Comparison of ENCODE assay signal across 15 cellular contexts in genomic region chr7:100209493-100209892, GRCh38. TPM values are rescaled to one million over a fixed set of nuclear protein-coding genes. Genes with fewer than 3 reads are reported as not detected.
DNase-seq lines count a peak whose midpoint lies in the region; ATAC-seq and TF ChIP-seq lines count a peak whose summit lies in the region.
"Had no signal": no experiment of that assay in that cellular context is flagged by ENCODE, and none has a peak within 500 bp of the region (broad histone marks: within the 10 kb centered on the region; RNA-seq: fewer than 3 reads in every experiment).

No MANE protein-coding gene starts in this region.

- POLR2A ChIA-PET in CD8-positive, alpha-beta T cell (lab: Charles Lee): no interaction called here
- POLR2A ChIA-PET in naive thymus-derived CD4-positive, alpha-beta T cell (lab: Charles Lee): interaction anchor here (0.7 to 2.7 kb wide), 8 partner anchors 17 to 89 kb away, joined by 3 to 8 read pairs (median 5); partner anchors contain the start of gene CNPY4

- no peak overlapping the region for H3K27ac ChIP-seq in CD8-positive, alpha-beta T cell (ENCODE audit: low read depth, low read length)
- peak overlapping the region; percentile 49 for H3K27ac ChIP-seq in naive thymus-derived CD4-positive, alpha-beta T cell (ENCODE audit: low read depth, low read length)

- H3K9me3 Mint-ChIP-seq in CD8-positive, alpha-beta T cell: no peaks in the 10 kb centered on the region
- H3K9me3 Mint-ChIP-seq in IgD-negative memory B cell: no peaks in the 10 kb centered on the region
- no peaks in the 10 kb centered on the region for H3K9me3 Mint-ChIP-seq in activated T-helper 2 cell treated with anti-CD3 and anti-CD28 coated beads, Interferon-gamma antibody, Interleukin-2, Interleukin-4, amounts not matched to agents 10 μg/mL and 5 μg/mL and 100 μg/mL, durations not matched to agents 14 hours and 24 hours and 36 hours
- H3K9me3 Mint-ChIP-seq in naive thymus-derived CD4-positive, alpha-beta T cell: peaks cover 0 to 4% (median 0%) of the 10 kb centered on the region in 11 donors

- ATAC-seq in CD8-positive, alpha-beta T cell: no peak
- no peak for ATAC-seq in naive thymus-derived CD4-positive, alpha-beta T cell
- no peak for ATAC-seq in GM21381 (IDR thresholded peaks at IDR 0.05; ENCODE audit: unreplicated experiment)
- ATAC-seq in Right ventricle myocardium superior (ENCODE audit: poor library complexity): no peak

- no peaks in the 10 kb centered on the region for H3K36me3 Mint-ChIP-seq in CD8-positive, alpha-beta T cell
- H3K36me3 Mint-ChIP-seq in IgD-negative memory B cell: peaks cover 5% of the 10 kb centered on the region
- peaks cover 23% of the 10 kb centered on the region for H3K36me3 Mint-ChIP-seq in activated T-helper 2 cell treated with anti-CD3 and anti-CD28 coated beads, Interferon-gamma antibody, Interleukin-2, Interleukin-4, amounts not matched to agents 10 μg/mL and 5 μg/mL and 100 μg/mL, durations not matched to agents 14 hours and 24 hours and 36 hours (ENCODE audit: low read depth)
- H3K36me3 Mint-ChIP-seq in naive thymus-derived CD4-positive, alpha-beta T cell: peaks cover 0 to 16% (median 0%) of the 10 kb centered on the region in 5 donors

- no peaks in the 10 kb centered on the region for H3K27me3 ChIP-seq in CD8-positive, alpha-beta T cell (ENCODE audit: insufficient read depth, low read length)
- H3K27me3 ChIP-seq in naive thymus-derived CD4-positive, alpha-beta T cell (ENCODE audit: control insufficient read depth in 2 of 2, insufficient read depth in 2 of 2, low read length in 2 of 2): no peaks in the 10 kb centered on the region
- H3K27me3 ChIP-seq: right lobe of liver had no signal

- H3K4me3 ChIP-seq in CD8-positive, alpha-beta T cell (ENCODE audit: low read depth, low read length): no peak overlapping the region
- H3K4me3 ChIP-seq in naive thymus-derived CD4-positive, alpha-beta T cell (ENCODE audit: low read length): peak overlapping the region; percentile 45

- H3K4me3 Mint-ChIP-seq in CD8-positive, alpha-beta T cell: peak overlapping the region; percentile 13
- H3K4me3 Mint-ChIP-seq in IgD-negative memory B cell: peak overlapping the region in 3 of 4 donors; percentile 65 to 91 (median 88)
- peak overlapping the region; percentile 60 for H3K4me3 Mint-ChIP-seq in activated T-helper 2 cell treated with anti-CD3 and anti-CD28 coated beads, Interferon-gamma antibody, Interleukin-2, Interleukin-4, amounts not matched to agents 10 μg/mL and 5 μg/mL and 100 μg/mL, durations not matched to agents 14 hours and 24 hours and 36 hours (ENCODE audit: low read depth)
- peak overlapping the region; percentile 46 to 77 (median 74) for H3K4me3 Mint-ChIP-seq in naive thymus-derived CD4-positive, alpha-beta T cell

- H3K27me3 Mint-ChIP-seq in CD8-positive, alpha-beta T cell (ENCODE audit: low read depth): no peaks in the 10 kb centered on the region
- H3K27me3 Mint-ChIP-seq in IgD-negative memory B cell: no peaks in the 10 kb centered on the region
- no peaks in the 10 kb centered on the region for H3K27me3 Mint-ChIP-seq in activated T-helper 2 cell treated with anti-CD3 and anti-CD28 coated beads, Interferon-gamma antibody, Interleukin-2, Interleukin-4, amounts not matched to agents 10 μg/mL and 5 μg/mL and 100 μg/mL, durations not matched to agents 14 hours and 24 hours and 36 hours (ENCODE audit: low read depth)
- H3K27me3 Mint-ChIP-seq in naive thymus-derived CD4-positive, alpha-beta T cell: no peaks in the 10 kb centered on the region

- H3K4me1 Mint-ChIP-seq in CD8-positive, alpha-beta T cell (ENCODE audit: low read depth): peaks cover 58% of the 10 kb centered on the region
- peaks cover 42 to 57% (median 47%) of the 10 kb centered on the region in 3 donors for H3K4me1 Mint-ChIP-seq in IgD-negative memory B cell
- H3K4me1 Mint-ChIP-seq in activated T-helper 2 cell treated with anti-CD3 and anti-CD28 coated beads, Interferon-gamma antibody, Interleukin-2, Interleukin-4, amounts not matched to agents 10 μg/mL and 5 μg/mL and 100 μg/mL, durations not matched to agents 14 hours and 24 hours and 36 hours (ENCODE audit: low read depth): peaks cover 48% of the 10 kb centered on the region
- H3K4me1 Mint-ChIP-seq in naive thymus-derived CD4-positive, alpha-beta T cell: peaks cover 39 to 61% (median 59%) of the 10 kb centered on the region in 7 donors

- intact Hi-C loops in CD8-positive, alpha-beta T cell (cut with DNase I, micrococcal nuclease): loop anchor here in 1 of 2 experiments (1.0 kb wide), 1 partner anchor 8 kb away; no protein-coding TSS in a partner anchor
- intact Hi-C loops in activated T-helper 2 cell treated with anti-CD3 and anti-CD28 coated beads, Interferon-gamma antibody, Interleukin-2, Interleukin-4, amounts not matched to agents 10 μg/mL and 5 μg/mL and 100 μg/mL, durations not matched to agents 14 hours and 24 hours and 36 hours (cut with micrococcal nuclease): loop anchor here (1.0 to 5.0 kb wide), 4 partner anchors 32 to 108 kb away; partner anchors contain the start of genes AP4M1, GAL3ST4, GPC2 and LAMTOR4
- intact Hi-C loops in naive thymus-derived CD4-positive, alpha-beta T cell (cut with micrococcal nuclease): loop anchor here in 1 of 2 donors (1.0 to 5.0 kb wide), 4 partner anchors 8 to 292 kb away; partner anchors contain the start of genes LAMTOR4, TRAPPC14 and TRIM4
- intact Hi-C loops in Right ventricle myocardium superior (cut with DNase I): no loop called here

- peak overlapping the region; percentile 66 for H3K27ac Mint-ChIP-seq in CD8-positive, alpha-beta T cell
- H3K27ac Mint-ChIP-seq in IgD-negative memory B cell: peak overlapping the region in 2 of 3 donors; percentile 3 to 74
- peak overlapping the region; percentile 79 for H3K27ac Mint-ChIP-seq in activated T-helper 2 cell treated with anti-CD3 and anti-CD28 coated beads, Interferon-gamma antibody, Interleukin-2, Interleukin-4, amounts not matched to agents 10 μg/mL and 5 μg/mL and 100 μg/mL, durations not matched to agents 14 hours and 24 hours and 36 hours
- H3K27ac Mint-ChIP-seq in naive thymus-derived CD4-positive, alpha-beta T cell: peak overlapping the region; percentile 66 to 98 (median 87)

- no peak for DNase-seq in CD8-positive, alpha-beta T cell
- no peak for DNase-seq in activated T-helper 2 cell treated with anti-CD3 and anti-CD28 coated beads, Interferon-gamma antibody, Interleukin-2, Interleukin-4, amounts not matched to agents 10 μg/mL and 5 μg/mL and 100 μg/mL, durations not matched to agents 14 hours and 24 hours and 36 hours (ENCODE audit: low spot score)
- no peak for DNase-seq in naive thymus-derived CD4-positive, alpha-beta T cell
- no peak for DNase-seq in NCI-H2227 treated with DMSO at 0.1 percent for 48 hours (lab: John Stamatoyannopoulos, UW)
- no peak for DNase-seq in Right ventricle myocardium superior
- DNase-seq: DMS153, hypothalamus, kidney glomerular epithelial cell, NCI-H2029, NCI-H69, nucleus accumbens, right lobe of liver had no signal

- no peaks in the 10 kb centered on the region for H3K9me3 ChIP-seq in CD8-positive, alpha-beta T cell (ENCODE audit: low read length)
- no peaks in the 10 kb centered on the region for H3K9me3 ChIP-seq in naive thymus-derived CD4-positive, alpha-beta T cell (ENCODE audit: control insufficient read depth in 2 of 3, low read length in 3 of 3)
- H3K9me3 ChIP-seq: right lobe of liver had no signal

- no peaks in the 10 kb centered on the region for H3K36me3 ChIP-seq in CD8-positive, alpha-beta T cell (ENCODE audit: insufficient read depth, low read length)
- no peaks in the 10 kb centered on the region for H3K36me3 ChIP-seq in naive thymus-derived CD4-positive, alpha-beta T cell (ENCODE audit: control insufficient read depth in 2 of 3, insufficient read depth in 3 of 3, low read length in 3 of 3)
- H3K36me3 ChIP-seq: right lobe of liver had no signal

- H3K4me1 ChIP-seq in CD8-positive, alpha-beta T cell (ENCODE audit: insufficient read depth, low read length): peaks cover 60% of the 10 kb centered on the region
- peaks cover 45 to 48% of the 10 kb centered on the region in 2 donors for H3K4me1 ChIP-seq in naive thymus-derived CD4-positive, alpha-beta T cell (ENCODE audit: control insufficient read depth in 2 of 2, insufficient read depth in 2 of 2, low read length in 2 of 2)

- CTCF ChIA-PET in CD8-positive, alpha-beta T cell (lab: Charles Lee): interaction anchor here (0.7 to 3.9 kb wide), 9 partner anchors 9 to 219 kb away, joined by 3 to 25 read pairs (median 4); no protein-coding TSS in a partner anchor
- CTCF ChIA-PET in naive thymus-derived CD4-positive, alpha-beta T cell (lab: Charles Lee): interaction anchor here (0.6 to 2.4 kb wide), 5 partner anchors 9 to 77 kb away, joined by 3 to 21 read pairs (median 7); no protein-coding TSS in a partner anchor

- no peak for TF ChIP-seq CTCF in CD8-positive, alpha-beta T cell (IDR thresholded peaks at IDR 0.05)

RNA-seq across cellular contexts. Expression of gene PVRIG, which starts 10.3 kb away (rescaled TPM):
- total RNA-seq in CD8-positive, alpha-beta T cell: 10 to 100 TPM; 34.6 to 37.0 TPM
- 94.5 TPM for polyA plus RNA-seq in IgD-negative memory B cell
- total RNA-seq in activated T-helper 2 cell treated with anti-CD3 and anti-CD28 coated beads, Interferon-gamma antibody, Interleukin-2, Interleukin-4, amounts not matched to agents 10 μg/mL and 5 μg/mL and 100 μg/mL, durations not matched to agents 14 hours and 24 hours and 36 hours: 18.7 and 21.7 TPM in 2 replicates
- total RNA-seq in naive thymus-derived CD4-positive, alpha-beta T cell: 10 to 100 TPM; 32.1 to 88.7 (median 66.2) TPM
- polyA plus RNA-seq in naive thymus-derived CD4-positive, alpha-beta T cell: 10 to 100 TPM; 69.5 to 81.0 TPM
- not detected for total RNA-seq in Right ventricle myocardium superior
- polyA plus RNA-seq: BJ had no signal

RNA-seq across cellular contexts. Expression of gene STAG3, which starts 31.8 kb away (rescaled TPM):
- 1 to 10 TPM; 6.3 to 6.6 TPM for total RNA-seq in CD8-positive, alpha-beta T cell
- polyA plus RNA-seq in IgD-negative memory B cell: 61.5 TPM
- 20.6 and 22.3 TPM in 2 replicates for total RNA-seq in activated T-helper 2 cell treated with anti-CD3 and anti-CD28 coated beads, Interferon-gamma antibody, Interleukin-2, Interleukin-4, amounts not matched to agents 10 μg/mL and 5 μg/mL and 100 μg/mL, durations not matched to agents 14 hours and 24 hours and 36 hours
- 10 to 100 TPM in 1 of 5 experiments, 1 to 10 TPM in 4; 5.5 to 24.6 (median 9.5) TPM for total RNA-seq in naive thymus-derived CD4-positive, alpha-beta T cell
- polyA plus RNA-seq in naive thymus-derived CD4-positive, alpha-beta T cell: 1 to 10 TPM; 2.4 to 6.5 TPM
- total RNA-seq in Right ventricle myocardium superior: 0.94 TPM

RNA-seq across cellular contexts. Expression of gene GPC2, which starts 32.3 kb away (rescaled TPM):
- total RNA-seq in CD8-positive, alpha-beta T cell: 10 to 100 TPM; 10.5 to 13.3 TPM
- 0.23 TPM for polyA plus RNA-seq in IgD-negative memory B cell
- 7.0 and 7.8 TPM in 2 replicates for total RNA-seq in activated T-helper 2 cell treated with anti-CD3 and anti-CD28 coated beads, Interferon-gamma antibody, Interleukin-2, Interleukin-4, amounts not matched to agents 10 μg/mL and 5 μg/mL and 100 μg/mL, durations not matched to agents 14 hours and 24 hours and 36 hours
- total RNA-seq in naive thymus-derived CD4-positive, alpha-beta T cell: 10 to 100 TPM in 4 of 5 experiments, 1 to 10 TPM in 1; 8.1 to 30.6 (median 18.2) TPM
- polyA plus RNA-seq in naive thymus-derived CD4-positive, alpha-beta T cell: under 1 TPM; 0.64 to 0.87 TPM
- 0.13 TPM for total RNA-seq in Right ventricle myocardium superior

RNA-seq across cellular contexts. Expression of gene GAL3ST4, which starts 41.1 kb away (rescaled TPM):
- 10 to 100 TPM; 10.2 to 11.5 TPM for total RNA-seq in CD8-positive, alpha-beta T cell
- polyA plus RNA-seq in IgD-negative memory B cell: 0.38 TPM
- 2.4 and 2.8 TPM in 2 replicates for total RNA-seq in activated T-helper 2 cell treated with anti-CD3 and anti-CD28 coated beads, Interferon-gamma antibody, Interleukin-2, Interleukin-4, amounts not matched to agents 10 μg/mL and 5 μg/mL and 100 μg/mL, durations not matched to agents 14 hours and 24 hours and 36 hours
- 10 to 100 TPM in 4 of 5 experiments, 1 to 10 TPM in 1; 4.7 to 26.8 (median 16.7) TPM for total RNA-seq in naive thymus-derived CD4-positive, alpha-beta T cell
- 10 to 100 TPM in 1 of 2 donors, 1 to 10 TPM in 1; 7.4 to 10.8 TPM for polyA plus RNA-seq in naive thymus-derived CD4-positive, alpha-beta T cell
- 1.7 TPM for total RNA-seq in Right ventricle myocardium superior

RNA-seq across cellular contexts. Expression of gene TRAPPC14, which starts 51.0 kb away (rescaled TPM):
- total RNA-seq in CD8-positive, alpha-beta T cell: 10 to 100 TPM; 40.6 to 47.1 TPM
- 6.3 TPM for polyA plus RNA-seq in IgD-negative memory B cell
- total RNA-seq in activated T-helper 2 cell treated with anti-CD3 and anti-CD28 coated beads, Interferon-gamma antibody, Interleukin-2, Interleukin-4, amounts not matched to agents 10 μg/mL and 5 μg/mL and 100 μg/mL, durations not matched to agents 14 hours and 24 hours and 36 hours: 31.2 and 33.2 TPM in 2 replicates
- total RNA-seq in naive thymus-derived CD4-positive, alpha-beta T cell: 100 to 1,000 TPM in 1 of 5 experiments, 10 to 100 TPM in 4; 51.8 to 102 (median 70.2) TPM
- polyA plus RNA-seq in naive thymus-derived CD4-positive, alpha-beta T cell: 1 to 10 TPM; 3.2 to 5.9 TPM
- 7.5 TPM for total RNA-seq in Right ventricle myocardium superior

Comparison
In these comparisons a context has a peak if more than half of its experiments do, and no peak if none do; other contexts are left out.
1. H3K4me3 Mint-ChIP-seq: peak in every context shown above with its lines; median percentile 88 in IgD-negative memory B cell; 74 in naive thymus-derived CD4-positive, alpha-beta T cell; 60 in activated T-helper 2 cell treated with anti-CD3 and anti-CD28 coated beads, Interferon-gamma antibody, Interleukin-2, Interleukin-4, amounts not matched to agents 10 μg/mL and 5 μg/mL and 100 μg/mL, durations not matched to agents 14 hours and 24 hours and 36 hours; 13 in CD8-positive, alpha-beta T cell.
2. RNA of gene PVRIG, which starts 10.3 kb away (total RNA-seq): 32.1 to 88.7 TPM in naive thymus-derived CD4-positive, alpha-beta T cell, 34.6 to 37.0 TPM in CD8-positive, alpha-beta T cell and 18.7 to 21.7 TPM in activated T-helper 2 cell treated with anti-CD3 and anti-CD28 coated beads, Interferon-gamma antibody, Interleukin-2, Interleukin-4, amounts not matched to agents 10 μg/mL and 5 μg/mL and 100 μg/mL, durations not matched to agents 14 hours and 24 hours and 36 hours; not detected in Right ventricle myocardium superior (single experiment); every median in the first group is over 10 times any median in the second.
3. Peak in every context shown above with its lines, with median percentiles within 50 percentile points of each other: H3K27ac Mint-ChIP-seq.